ENCODE assay signal across 8 cellular contexts in the genomic region with DNA sequence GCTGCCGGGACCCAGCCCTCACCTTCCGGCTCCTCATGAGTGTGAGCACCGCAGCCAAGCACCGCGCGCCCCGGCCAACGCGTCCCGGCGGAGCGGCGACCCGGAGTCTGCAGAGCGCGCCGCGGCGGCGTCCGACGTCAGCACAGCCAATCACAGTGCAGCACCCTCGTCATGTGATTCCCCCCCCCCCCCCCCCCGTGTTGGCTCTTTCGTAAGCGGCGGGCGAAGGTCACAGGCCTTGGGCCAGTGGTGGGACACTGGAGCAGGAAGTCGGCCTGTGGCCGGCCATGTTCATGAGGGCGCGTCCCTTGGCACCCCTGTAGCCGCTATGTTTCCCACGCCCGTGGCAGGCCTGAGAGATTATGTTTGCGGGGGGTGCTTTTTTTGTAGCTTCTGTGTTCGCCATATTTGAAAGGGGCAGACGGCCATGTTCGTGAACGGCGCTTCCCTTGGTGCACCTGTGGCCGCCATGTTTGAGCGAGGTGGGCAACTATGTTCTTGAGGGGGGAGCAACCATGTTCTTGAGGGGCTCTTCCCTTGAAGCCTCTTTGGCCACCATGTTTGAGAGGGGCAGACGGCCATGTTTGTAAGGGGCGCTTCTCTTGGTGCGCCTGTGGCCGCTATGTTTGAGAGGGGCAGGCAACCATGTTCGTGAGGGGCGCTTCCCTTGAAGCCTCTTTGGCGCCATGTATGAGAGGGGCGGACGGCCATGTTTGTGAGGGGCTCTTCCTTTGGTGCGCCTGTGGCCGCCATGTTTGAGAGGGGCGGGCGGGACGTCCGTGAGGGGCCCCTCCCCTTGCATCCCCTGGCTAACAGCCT. TPM values are rescaled to one million over a fixed set of nuclear protein-coding genes. Genes with fewer than 3 reads are reported as not detected.
A peak's percentile ranks its signal among the peaks of the same experiment; 100 is the strongest.
DNase-seq lines count a peak whose midpoint lies in the region; ATAC-seq and TF ChIP-seq lines count a peak whose summit lies in the region.

C1orf174 (minus strand) TSS at position 123 of the 819 bp plus-strand sequence; CDS start at position 37, 86 bp downstream.

- WGBS in adrenal gland, 4 donors, result 0% methylated on average over 21 to 58 of the region's 58 CpGs
- 0 to 1% (median 1%) methylated on average over 22 to 58 of the region's 58 CpGs for WGBS in heart left ventricle, 4 donors

- TF ChIP-seq CTCF in GM12864 (IDR thresholded peaks at IDR 0.05; ENCODE audit: low read depth, low read length, missing control alignments) (no peak), adrenal gland (IDR thresholded peaks at IDR 0.05) (no peak), heart left ventricle (IDR thresholded peaks at IDR 0.05) (peak in 1 of 12 donors; percentile 6), type B pancreatic cell (conservative IDR thresholded peaks at IDR 0.05) (no peak)

- DNase-seq in GM12864 (ENCODE audit: low read depth) (peak; percentile 93), NCI-H1436 (lab: John Stamatoyannopoulos, UW) (peak; percentile 96), T-helper 1 cell (peak; percentile 92 to 97 (median 92)), adrenal gland (peak; percentile 93 to 99 (median 97)), heart left ventricle (peak; percentile 96 to 97 (median 97)), pons (ENCODE audit: low spot score) (peak; percentile 100), type B pancreatic cell (ENCODE audit: extremely low spot score, unreplicated experiment) (peak; percentile 93)

- H3K4me3 Mint-ChIP-seq in type B pancreatic cell, result peak within 1 kb of the TSS; percentile 98

- intact Hi-C loops in adrenal gland (cut with DNase I) (no loop called here), heart left ventricle (cut with DNase I) (loop anchor here in 2 of 10 donors (2.0 to 10.0 kb wide), 3 partner anchors 44 to 1844 kb away; partner anchors contain the start of genes CEP104 (in 1 of the 2), DFFB (in 1 of the 2) and FAAP20 (in 1 of the 2))

- H3K36me3 Mint-ChIP-seq in type B pancreatic cell, result peaks cover 22% of the 10 kb centered on the region

- H3K4me1 Mint-ChIP-seq in type B pancreatic cell (ENCODE audit: unreplicated experiment), result peaks cover 36% of the 10 kb centered on the region

- H3K4me1 ChIP-seq in adrenal gland (replicated peaks in 1 of 2) (peaks cover 6 to 11% of the 10 kb centered on the region in 2 donors), heart left ventricle (peaks cover 0 to 15% (median 8%) of the 10 kb centered on the region in 12 donors)

- peak; percentile 74 for ATAC-seq in HG02759 (IDR thresholded peaks at IDR 0.05; ENCODE audit: unreplicated experiment)
- ATAC-seq in heart left ventricle, result peak; percentile 91 to 93 (median 92)

- H3K27ac Mint-ChIP-seq in type B pancreatic cell, result peak within 1 kb of the TSS; percentile 100

- TF ChIP-seq POLR2A in adrenal gland (IDR thresholded peaks at IDR 0.05) (peak; percentile 72 to 81), heart left ventricle (IDR thresholded peaks at IDR 0.05) (peak in 1 of 2 donors; percentile 50)

- H3K4me3 ChIP-seq in GM12864 (ENCODE audit: low read depth, low read length), result peak within 1 kb of the TSS; percentile 95
- peak within 1 kb of the TSS; percentile 53 to 88 (median 78) for H3K4me3 ChIP-seq in adrenal gland
- H3K4me3 ChIP-seq in heart left ventricle, result peak within 1 kb of the TSS; percentile 62 to 98 (median 88)

- no peaks in the 10 kb centered on the region for H3K27me3 Mint-ChIP-seq in type B pancreatic cell

- H3K36me3 ChIP-seq in adrenal gland (replicated peaks in 1 of 2) (no peaks in the 10 kb centered on the region), heart left ventricle (peaks cover 0 to 4% (median 0%) of the 10 kb centered on the region in 9 donors)

- H3K27me3 ChIP-seq in adrenal gland (no peaks in the 10 kb centered on the region), heart left ventricle (no peaks in the 10 kb centered on the region)

- H3K9me3 Mint-ChIP-seq in type B pancreatic cell, result peaks cover 5% of the 10 kb centered on the region

- peaks cover 0 to 8% (median 0%) of the 10 kb centered on the region in 3 donors for H3K9me3 ChIP-seq in adrenal gland (replicated peaks in 1 of 3)
- peaks cover 0 to 28% (median 11%) of the 10 kb centered on the region in 12 donors for H3K9me3 ChIP-seq in heart left ventricle

- H3K27ac ChIP-seq in adrenal gland (peak within 1 kb of the TSS; percentile 65 to 96 (median 93)), heart left ventricle (peak within 1 kb of the TSS; percentile 93 to 100 (median 98))

RNA-seq across cellular contexts. Expression of gene C1orf174, which starts in this region (rescaled TPM):
- total RNA-seq in adrenal gland, result 10 to 100 TPM; 16.1 to 28.0 (median 19.2) TPM
- polyA plus RNA-seq in adrenal gland, result 10 to 100 TPM; 11.5 to 27.6 (median 15.8) TPM
- total RNA-seq in heart left ventricle, result 10 to 100 TPM in 6 of 9 donors, 1 to 10 TPM in 3; 8.7 to 16.4 (median 11.3) TPM
- polyA plus RNA-seq in heart left ventricle, result 10 to 100 TPM in 1 of 2 donors, 1 to 10 TPM in 1; 7.9 to 15.5 TPM
- 24.7 and 31.4 TPM in 2 replicates for total RNA-seq in type B pancreatic cell (ENCODE audit: low replicate concordance)

Comparison
In these comparisons a context has a peak if more than half of its experiments do, and no peak if none do; other contexts are left out.
1. Peak in every context shown above with its lines: DNase-seq, ATAC-seq, H3K4me3 ChIP-seq and H3K27ac ChIP-seq.